21 cellular contexts compared by ENCODE assay signal in genomic region chr11:37747121-37747520, GRCh38.
"Had no signal": no experiment of that assay in that cellular context is flagged by ENCODE, and none has a peak within 500 bp of the region (broad histone marks: within the 10 kb centered on the region; RNA-seq: fewer than 3 reads in every experiment).

No MANE protein-coding gene starts in this region.

- H3K4me3 ChIP-seq: esophagus muscularis mucosa, lung, psoas muscle, right lobe of liver, spleen, testis, tibial nerve, upper lobe of right lung, vagina had no signal

- H3K4me1 ChIP-seq: esophagus muscularis mucosa, foreskin keratinocyte, psoas muscle, right lobe of liver, spleen, testis, tibial nerve, upper lobe of right lung, vagina had no signal

- H3K9me3 ChIP-seq: psoas muscle, right lobe of liver, testis, tibial nerve, upper lobe of right lung, vagina had no signal

- H3K27me3 ChIP-seq: esophagus muscularis mucosa, foreskin keratinocyte, right lobe of liver, spleen, testis, tibial nerve, upper lobe of right lung, vagina had no signal

- H3K27ac ChIP-seq: epithelial cell of prostate, esophagus muscularis mucosa, foreskin keratinocyte, psoas muscle, right lobe of liver, spleen, testis, tibial nerve, upper lobe of right lung, vagina had no signal

- ATAC-seq: effector memory CD8-positive, alpha-beta T cell; foreskin keratinocyte; left colon; left ventricle myocardium superior; psoas muscle; right lobe of liver; stimulated activated memory B cell treated with anti-CD40 and anti-IgM and Interleukin-4, amounts not matched to agents 10 μg/mL and 1 μg/mL and 100 μg/mL, for 72 hours; upper lobe of right lung had no signal

- DNase-seq: effector memory CD8-positive, alpha-beta T cell; foreskin keratinocyte; hippocampal formation; left colon; left ventricle myocardium superior; naive B cell; psoas muscle; retina; right lobe of liver; spleen; stimulated activated CD4-positive, alpha-beta T cell treated with anti-CD3 and anti-CD28 coated beads, Interleukin-15, amount 100 ng/mL, for 24 hours; stimulated activated CD4-positive, alpha-beta T cell treated with anti-CD3 and anti-CD28 coated beads, Interleukin-1b, Interleukin-23, amount 100 ng/mL, for 48 hours; stimulated activated CD4-positive, alpha-beta T cell treated with anti-CD3 and anti-CD28 coated beads, Interleukin-4, amount 100 ng/mL, for 24 hours; testis; upper lobe of right lung had no signal

- H3K36me3 ChIP-seq: esophagus muscularis mucosa, right lobe of liver, spleen, tibial nerve, upper lobe of right lung, vagina had no signal
